Comparison of ENCODE assay signal across 1 cellular context in the genomic region with DNA sequence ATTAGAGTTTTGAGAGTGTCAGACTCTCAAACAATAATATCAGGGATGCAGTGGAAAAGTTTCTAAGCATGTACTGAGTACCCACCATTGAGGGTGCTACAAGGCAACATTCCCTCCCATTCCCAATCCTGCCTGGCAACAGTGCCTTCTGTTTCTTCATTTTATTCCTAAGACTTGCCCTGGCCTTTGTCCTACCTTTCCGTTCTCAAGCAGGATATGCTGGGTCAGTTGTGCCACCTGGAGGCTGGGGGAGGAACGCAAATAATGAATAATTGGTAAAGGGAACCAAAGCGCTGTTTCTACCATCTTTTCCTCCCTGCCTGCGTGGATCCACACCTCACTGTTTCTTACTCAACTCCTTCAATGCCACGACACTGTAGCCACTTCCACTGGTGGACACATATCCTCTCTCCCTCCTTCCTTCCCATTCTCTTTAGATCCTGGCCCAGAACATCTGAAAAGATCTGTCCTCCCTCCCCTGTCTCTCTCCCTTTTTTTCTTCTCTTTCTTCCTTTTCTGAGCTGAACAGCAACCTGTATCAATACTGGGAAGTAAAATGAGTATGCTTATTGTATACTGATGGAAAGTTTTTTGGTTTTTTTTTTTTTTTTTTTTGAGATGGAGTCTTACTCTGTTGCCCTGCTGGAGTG.
A peak's percentile ranks its signal among the peaks of the same experiment; 100 is the strongest.
TF ChIP-seq lines count a peak whose summit lies in the region.

No MANE protein-coding gene starts in this region.

TF ChIP-seq in GM12878, 131 proteins besides CTCF, POLR2A, EP300 and RAD21 (continued from another document and continues in another):
- TF ChIP-seq IRF3 (IDR thresholded peaks at IDR 0.05) (no peak), IKZF1 (conservative IDR thresholded peaks at IDR 0.05) (peak; percentile 61), RBBP5 (conservative IDR thresholded peaks at IDR 0.05) (no peak), ZBTB4 (CRISPR knock-in tag; IDR thresholded peaks at IDR 0.05) (no peak), RAD51 (IDR thresholded peaks at IDR 0.05) (no peak), ZNF622 (IDR thresholded peaks at IDR 0.05) (no peak), POLR2AphosphoS5 (IDR thresholded peaks at IDR 0.05; ENCODE audit: low read length) (no peak), CBX5 (IDR thresholded peaks at IDR 0.05; ENCODE audit: low read depth) (no peak), ZNF274 (IDR thresholded peaks at IDR 0.05; ENCODE audit: insufficient read depth, insufficient read length) (no peak), KDM1A (IDR thresholded peaks at IDR 0.05; ENCODE audit: borderline replicate concordance) (no peak), DPF2 (IDR thresholded peaks at IDR 0.05) (0 out of 2 replicates have a peak, but pooled peaks have one; percentile 12), SMC3 (IDR thresholded peaks at IDR 0.05; ENCODE audit: borderline replicate concordance, low read length) (peak; percentile 89), STAT3 (IDR thresholded peaks at IDR 0.05; ENCODE audit: low read depth, low read length) (no peak), PRDM15 (CRISPR knock-in tag; IDR thresholded peaks at IDR 0.05) (no peak), HDAC2 (IDR thresholded peaks at IDR 0.05) (no peak), HDAC6 (IDR thresholded peaks at IDR 0.05; ENCODE audit: unreplicated experiment) (no peak), EED (IDR thresholded peaks at IDR 0.05; ENCODE audit: low read depth) (peak; percentile 78; the same call in 1 of the 2 replicates), NRF1 (conservative IDR thresholded peaks at IDR 0.05; ENCODE audit: low read depth, low read length) (no peak), E4F1 (IDR thresholded peaks at IDR 0.05; ENCODE audit: borderline replicate concordance, partially characterized antibody) (no peak), ATF3 (IDR thresholded peaks at IDR 0.05; ENCODE audit: borderline replicate concordance, extremely low read depth, low read depth, low read length) (no peak), CBFB (IDR thresholded peaks at IDR 0.05; ENCODE audit: low read depth) (no peak), FOXK2 (IDR thresholded peaks at IDR 0.05) (no peak), EZH2 (IDR thresholded peaks at IDR 0.05; ENCODE audit: borderline replicate concordance, control insufficient read depth, low read depth, low read length) (no peak), BRCA1 (IDR thresholded peaks at IDR 0.05; ENCODE audit: low read depth, low read length) (no peak), POLR2AphosphoS2 (IDR thresholded peaks at IDR 0.05; ENCODE audit: low read depth, low read length) (no peak), IRF4 (IDR thresholded peaks at IDR 0.05; ENCODE audit: low read depth, low read length) (no peak), NKRF (conservative IDR thresholded peaks at IDR 0.05) (no peak), YBX1 (IDR thresholded peaks at IDR 0.05) (no peak), BMI1 (IDR thresholded peaks at IDR 0.05; ENCODE audit: borderline replicate concordance) (no peak), PAX5 (IDR thresholded peaks at IDR 0.05; ENCODE audit: borderline replicate concordance, low read depth, low read length) (no peak)
- TF ChIP-seq, protein P1, sequence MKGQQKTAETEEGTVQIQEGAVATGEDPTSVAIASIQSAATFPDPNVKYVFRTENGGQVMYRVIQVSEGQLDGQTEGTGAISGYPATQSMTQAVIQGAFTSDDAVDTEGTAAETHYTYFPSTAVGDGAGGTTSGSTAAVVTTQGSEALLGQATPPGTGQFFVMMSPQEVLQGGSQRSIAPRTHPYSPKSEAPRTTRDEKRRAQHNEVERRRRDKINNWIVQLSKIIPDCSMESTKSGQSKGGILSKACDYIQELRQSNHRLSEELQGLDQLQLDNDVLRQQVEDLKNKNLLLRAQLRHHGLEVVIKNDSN (IDR thresholded peaks at IDR 0.05; ENCODE audit: borderline replicate concordance, extremely low read length, insufficient read depth, low read depth, low read length): no peak
- TF ChIP-seq, protein P2, sequence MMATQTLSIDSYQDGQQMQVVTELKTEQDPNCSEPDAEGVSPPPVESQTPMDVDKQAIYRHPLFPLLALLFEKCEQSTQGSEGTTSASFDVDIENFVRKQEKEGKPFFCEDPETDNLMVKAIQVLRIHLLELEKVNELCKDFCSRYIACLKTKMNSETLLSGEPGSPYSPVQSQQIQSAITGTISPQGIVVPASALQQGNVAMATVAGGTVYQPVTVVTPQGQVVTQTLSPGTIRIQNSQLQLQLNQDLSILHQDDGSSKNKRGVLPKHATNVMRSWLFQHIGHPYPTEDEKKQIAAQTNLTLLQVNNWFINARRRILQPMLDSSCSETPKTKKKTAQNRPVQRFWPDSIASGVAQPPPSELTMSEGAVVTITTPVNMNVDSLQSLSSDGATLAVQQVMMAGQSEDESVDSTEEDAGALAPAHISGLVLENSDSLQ (IDR thresholded peaks at IDR 0.05): no peak
- TF ChIP-seq, protein P3, sequence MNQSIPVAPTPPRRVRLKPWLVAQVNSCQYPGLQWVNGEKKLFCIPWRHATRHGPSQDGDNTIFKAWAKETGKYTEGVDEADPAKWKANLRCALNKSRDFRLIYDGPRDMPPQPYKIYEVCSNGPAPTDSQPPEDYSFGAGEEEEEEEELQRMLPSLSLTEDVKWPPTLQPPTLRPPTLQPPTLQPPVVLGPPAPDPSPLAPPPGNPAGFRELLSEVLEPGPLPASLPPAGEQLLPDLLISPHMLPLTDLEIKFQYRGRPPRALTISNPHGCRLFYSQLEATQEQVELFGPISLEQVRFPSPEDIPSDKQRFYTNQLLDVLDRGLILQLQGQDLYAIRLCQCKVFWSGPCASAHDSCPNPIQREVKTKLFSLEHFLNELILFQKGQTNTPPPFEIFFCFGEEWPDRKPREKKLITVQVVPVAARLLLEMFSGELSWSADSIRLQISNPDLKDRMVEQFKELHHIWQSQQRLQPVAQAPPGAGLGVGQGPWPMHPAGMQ (IDR thresholded peaks at IDR 0.05; ENCODE audit: borderline replicate concordance): no peak
- TF ChIP-seq, protein P4, sequence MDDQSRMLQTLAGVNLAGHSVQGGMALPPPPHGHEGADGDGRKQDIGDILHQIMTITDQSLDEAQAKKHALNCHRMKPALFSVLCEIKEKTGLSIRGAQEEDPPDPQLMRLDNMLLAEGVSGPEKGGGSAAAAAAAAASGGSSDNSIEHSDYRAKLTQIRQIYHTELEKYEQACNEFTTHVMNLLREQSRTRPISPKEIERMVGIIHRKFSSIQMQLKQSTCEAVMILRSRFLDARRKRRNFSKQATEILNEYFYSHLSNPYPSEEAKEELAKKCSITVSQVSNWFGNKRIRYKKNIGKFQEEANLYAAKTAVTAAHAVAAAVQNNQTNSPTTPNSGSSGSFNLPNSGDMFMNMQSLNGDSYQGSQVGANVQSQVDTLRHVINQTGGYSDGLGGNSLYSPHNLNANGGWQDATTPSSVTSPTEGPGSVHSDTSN (IDR thresholded peaks at IDR 0.05; ENCODE audit: insufficient replicate concordance, low read depth, low read length): no peak
